ENCODE assay signal across 8 cellular contexts in genomic region chr7:98733036-98733435, GRCh38.
DNase-seq lines count a peak whose midpoint lies in the region; ATAC-seq and TF ChIP-seq lines count a peak whose summit lies in the region.

No MANE protein-coding gene starts in this region.

- H3K14ac ChIP-seq in neuronal stem cell (ENCODE audit: low read length) = no peak overlapping the region

- H3K4me1 ChIP-seq in lower lobe of right lung (no peaks in the 10 kb centered on the region), neuronal stem cell (ENCODE audit: control insufficient read depth in 2 of 2, insufficient read depth in 1 of 2, low read depth in 1 of 2, low read length in 2 of 2) (no peaks in the 10 kb centered on the region)

- H3K4ac ChIP-seq in neuronal stem cell (ENCODE audit: low read length) = no peak overlapping the region

- H2BK12ac ChIP-seq in neuronal stem cell (ENCODE audit: low read length) = no peak overlapping the region

- intact Hi-C loops in activated T-helper 2 cell treated with anti-CD3 and anti-CD28 coated beads, Interferon-gamma antibody, Interleukin-2, Interleukin-4, amounts not matched to agents 10 μg/mL and 5 μg/mL and 100 μg/mL, durations not matched to agents 14 hours and 24 hours and 36 hours (cut with micrococcal nuclease) = no loop called here
- intact Hi-C loops in lower lobe of right lung (cut with DNase I) = no loop called here

- no peak overlapping the region for H4K8ac ChIP-seq in neuronal stem cell (ENCODE audit: low read depth, low read length)

- H3K9me3 Mint-ChIP-seq in activated T-helper 2 cell treated with anti-CD3 and anti-CD28 coated beads, Interferon-gamma antibody, Interleukin-2, Interleukin-4, amounts not matched to agents 10 μg/mL and 5 μg/mL and 100 μg/mL, durations not matched to agents 14 hours and 24 hours and 36 hours = no peaks in the 10 kb centered on the region

- H2BK15ac ChIP-seq in neuronal stem cell (ENCODE audit: low read length) = no peak overlapping the region

- no peak overlapping the region for H2BK120ac ChIP-seq in neuronal stem cell (ENCODE audit: low read depth, low read length)

- no peak overlapping the region for H3K9ac ChIP-seq in neuronal stem cell (ENCODE audit: low read depth, low read length, poor library complexity)

- H3K4me3 Mint-ChIP-seq in activated T-helper 2 cell treated with anti-CD3 and anti-CD28 coated beads, Interferon-gamma antibody, Interleukin-2, Interleukin-4, amounts not matched to agents 10 μg/mL and 5 μg/mL and 100 μg/mL, durations not matched to agents 14 hours and 24 hours and 36 hours (ENCODE audit: low read depth) = no peak overlapping the region

- no peaks in the 10 kb centered on the region for H3K27me3 ChIP-seq in lower lobe of right lung (ENCODE audit: low read depth)
- H3K27me3 ChIP-seq in neuronal stem cell (ENCODE audit: control insufficient read depth in 3 of 3, insufficient read depth in 3 of 3, low read depth in 1 of 3, low read length in 3 of 3) = no peaks in the 10 kb centered on the region

- peak; percentile 64 for TF ChIP-seq CTCF in GM20000 (IDR thresholded peaks at IDR 0.05; ENCODE audit: extremely low read depth, missing control alignments)
- TF ChIP-seq CTCF in lower lobe of right lung (IDR thresholded peaks at IDR 0.05) = peak; percentile 26

- H3K4me2 ChIP-seq in neuronal stem cell (ENCODE audit: insufficient read depth, low read length, poor library complexity, severe bottlenecking) = no peak overlapping the region

- no CpG with 5 or more reads among the region's 2 CpGs for WGBS in neuronal stem cell (ENCODE audit: extremely low coverage in 2 of 2, insufficient read length in 2 of 2, insufficient replicate concordance in 1 of 2), 2 donors

- H3K4me3 ChIP-seq in lower lobe of right lung = no peak overlapping the region
- H3K4me3 ChIP-seq in neuronal stem cell (ENCODE audit: low read length in 2 of 2) = no peak overlapping the region

- H3K23ac ChIP-seq in neuronal stem cell (ENCODE audit: low read depth, low read length, poor library complexity) = no peak overlapping the region

- no peak overlapping the region for H3K27ac Mint-ChIP-seq in activated T-helper 2 cell treated with anti-CD3 and anti-CD28 coated beads, Interferon-gamma antibody, Interleukin-2, Interleukin-4, amounts not matched to agents 10 μg/mL and 5 μg/mL and 100 μg/mL, durations not matched to agents 14 hours and 24 hours and 36 hours

- H3K79me1 ChIP-seq in neuronal stem cell (ENCODE audit: low read depth, low read length) = no peaks in the 10 kb centered on the region

- H2AK5ac ChIP-seq in neuronal stem cell (ENCODE audit: low read depth, low read length) = no peak overlapping the region

- H3K18ac ChIP-seq in neuronal stem cell (ENCODE audit: low read length) = no peak overlapping the region

- ATAC-seq in lower lobe of right lung (no peak), GM21528 (IDR thresholded peaks at IDR 0.05; ENCODE audit: low FRiP score, unreplicated experiment) (no peak)

- H4K91ac ChIP-seq in neuronal stem cell (ENCODE audit: low read depth, low read length, poor library complexity) = no peak overlapping the region

- H3K4me1 Mint-ChIP-seq in activated T-helper 2 cell treated with anti-CD3 and anti-CD28 coated beads, Interferon-gamma antibody, Interleukin-2, Interleukin-4, amounts not matched to agents 10 μg/mL and 5 μg/mL and 100 μg/mL, durations not matched to agents 14 hours and 24 hours and 36 hours (ENCODE audit: low read depth) = peaks cover 1% of the 10 kb centered on the region

- H3K36me3 ChIP-seq in lower lobe of right lung (no peaks in the 10 kb centered on the region), neuronal stem cell (replicated peaks in 1 of 2; ENCODE audit: control insufficient read depth in 2 of 2, insufficient read depth in 2 of 2, low read length in 2 of 2) (no peaks in the 10 kb centered on the region)

- H2BK5ac ChIP-seq in neuronal stem cell (ENCODE audit: low read length) = no peak overlapping the region

- no peaks in the 10 kb centered on the region for H3K9me3 ChIP-seq in lower lobe of right lung
- H3K9me3 ChIP-seq in neuronal stem cell (replicated peaks in 1 of 2; ENCODE audit: control insufficient read depth in 2 of 2, insufficient read depth in 1 of 2, low read depth in 1 of 2, low read length in 2 of 2) = no peaks in the 10 kb centered on the region

- no peaks in the 10 kb centered on the region for H3K36me3 Mint-ChIP-seq in activated T-helper 2 cell treated with anti-CD3 and anti-CD28 coated beads, Interferon-gamma antibody, Interleukin-2, Interleukin-4, amounts not matched to agents 10 μg/mL and 5 μg/mL and 100 μg/mL, durations not matched to agents 14 hours and 24 hours and 36 hours (ENCODE audit: low read depth)

- no peak overlapping the region for H3K27ac ChIP-seq in lower lobe of right lung
- H3K27ac ChIP-seq in neuronal stem cell (replicated peaks; ENCODE audit: low read length) = no peak overlapping the region

- peak; percentile 52 for DNase-seq in CMK (ENCODE audit: low read depth)
- DNase-seq in GM20000 (ENCODE audit: low spot score) = peak; percentile 61
- DNase-seq in NCI-H748 treated with DMSO at 0.1 percent for 48 hours (lab: John Stamatoyannopoulos, UW) = peak; percentile 28
- DNase-seq in activated T-helper 2 cell treated with anti-CD3 and anti-CD28 coated beads, Interferon-gamma antibody, Interleukin-2, Interleukin-4, amounts not matched to agents 10 μg/mL and 5 μg/mL and 100 μg/mL, durations not matched to agents 14 hours and 24 hours and 36 hours (ENCODE audit: low spot score) = peak; percentile 28
- no peak for DNase-seq in lower lobe of right lung
- no peak for DNase-seq in neuronal stem cell (ENCODE audit: low spot score)
- no peak for DNase-seq in stimulated activated naive CD4-positive, alpha-beta T cell treated with Interleukin-2 at 50 U/mL for 16 hours (lab: John Stamatoyannopoulos, UW)

- no peak overlapping the region for H2AFZ ChIP-seq in neuronal stem cell (ENCODE audit: low read length)

- no peaks in the 10 kb centered on the region for H3K27me3 Mint-ChIP-seq in activated T-helper 2 cell treated with anti-CD3 and anti-CD28 coated beads, Interferon-gamma antibody, Interleukin-2, Interleukin-4, amounts not matched to agents 10 μg/mL and 5 μg/mL and 100 μg/mL, durations not matched to agents 14 hours and 24 hours and 36 hours (ENCODE audit: low read depth)

Comparison
In these comparisons a context has a peak if more than half of its experiments do, and no peak if none do; other contexts are left out.
1. DNase-seq: peak in CMK (single experiment), GM20000 (single experiment), NCI-H748 treated with DMSO at 0.1 percent for 48 hours (single experiment) and activated T-helper 2 cell treated with anti-CD3 and anti-CD28 coated beads, Interferon-gamma antibody, Interleukin-2, Interleukin-4, amounts not matched to agents 10 μg/mL and 5 μg/mL and 100 μg/mL, durations not matched to agents 14 hours and 24 hours and 36 hours (single experiment); none in lower lobe of right lung (single experiment), neuronal stem cell (single experiment) and stimulated activated naive CD4-positive, alpha-beta T cell treated with Interleukin-2 at 50 U/mL for 16 hours (single experiment).